Comparison of ENCODE assay signal across 8 cellular contexts in the genomic region with DNA sequence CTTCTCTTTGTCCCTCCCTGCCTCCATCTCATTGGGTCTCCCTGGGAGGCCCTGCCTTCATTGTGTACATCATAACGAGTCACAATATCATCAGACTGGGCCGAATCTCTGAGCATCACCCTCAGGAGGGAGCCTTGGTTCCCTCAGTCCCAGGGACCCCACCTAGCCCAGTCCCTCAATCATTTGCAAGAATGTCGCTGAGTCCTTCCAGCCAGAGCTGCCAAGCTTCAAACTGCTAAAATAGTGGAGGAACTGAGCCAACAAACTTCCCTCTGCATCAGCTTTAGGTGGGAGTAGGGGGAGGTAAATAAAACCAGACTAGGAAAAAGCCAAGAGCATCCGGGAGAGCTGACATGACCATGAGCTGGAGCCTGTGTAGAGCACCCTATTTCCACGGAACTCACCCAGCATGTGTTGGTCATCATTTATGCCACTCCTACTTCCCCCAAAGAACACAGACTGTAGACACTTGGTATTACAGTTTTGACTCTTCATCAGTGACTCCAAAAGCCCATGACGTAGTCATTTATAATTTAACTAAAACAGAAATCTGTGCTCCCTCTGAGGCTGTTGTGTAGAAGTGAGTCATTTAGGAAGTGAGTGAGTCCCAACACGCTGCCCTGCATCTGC. TPM values are rescaled to one million over a fixed set of nuclear protein-coding genes. Genes with fewer than 3 reads are reported as not detected.
DNase-seq lines count a peak whose midpoint lies in the region; ATAC-seq, FAIRE-seq and TF ChIP-seq lines count a peak whose summit lies in the region.

No MANE protein-coding gene starts in this region.

- TF ChIP-seq POLR2A in GM12891 (IDR thresholded peaks at IDR 0.05; ENCODE audit: low read depth, low read length), result no peak
- no peak for TF ChIP-seq POLR2A in heart left ventricle (IDR thresholded peaks at IDR 0.05)

- FAIRE-seq in GM12891 (lab: Jason Lieb, UNC), result no peak

- H3K4me3 ChIP-seq in fibroblast of mammary gland (ENCODE audit: control insufficient read depth, low read depth, low read length), result no peak overlapping the region
- no peak overlapping the region for H3K4me3 ChIP-seq in heart left ventricle

- H3K36me3 ChIP-seq in heart left ventricle, result no peaks in the 10 kb centered on the region

- H3K9me3 ChIP-seq in heart left ventricle, result no peaks in the 10 kb centered on the region

- H3K27ac ChIP-seq in heart left ventricle, result no peak overlapping the region

- H3K27me3 ChIP-seq in heart left ventricle, result no peaks in the 10 kb centered on the region

- no peak for DNase-seq in GM12891 (ENCODE audit: insufficient read length, low spot score)
- peak; percentile 70 for DNase-seq in fibroblast of mammary gland (ENCODE audit: low read depth)
- DNase-seq in COLO829 (ENCODE audit: low spot score), result no peak
- DNase-seq in SIG-M5 treated with dmso at 0.1 percent for 504 hours (lab: John Stamatoyannopoulos, UW; ENCODE audit: unreplicated experiment), result no peak
- DNase-seq in heart left ventricle, result no peak
- no peak for DNase-seq in LoVo (ENCODE audit: low spot score)

- WGBS in heart left ventricle, 4 donors, result 60 to 66% (median 65%) methylated on average over 7 of the region's 7 CpGs

- intact Hi-C loops in heart left ventricle (cut with DNase I), result loop anchor here in 1 of 10 donors (2.0 kb wide), 1 partner anchor 39 kb away; no protein-coding TSS in a partner anchor

- ATAC-seq in GM21515 (IDR thresholded peaks at IDR 0.05; ENCODE audit: unreplicated experiment) (peak; percentile 50), HG03521 (IDR thresholded peaks at IDR 0.05; ENCODE audit: unreplicated experiment) (peak; percentile 50), heart left ventricle (no peak)

- H3K4me1 ChIP-seq in heart left ventricle, result peaks cover 0 to 3% (median 0%) of the 10 kb centered on the region in 12 donors

- TF ChIP-seq CTCF in fibroblast of mammary gland (conservative IDR thresholded peaks at IDR 0.05; ENCODE audit: control insufficient read depth, insufficient read depth, low read depth, low read length), result no peak
- no peak for TF ChIP-seq CTCF in heart left ventricle (IDR thresholded peaks at IDR 0.05)

TF ChIP-seq in GM12891, 5 proteins besides CTCF, POLR2A, EP300 and RAD21:
- TF ChIP-seq SPI1 (IDR thresholded peaks at IDR 0.05; ENCODE audit: low read depth, low read length) (peak; percentile 34; the same call in 1 of the 2 replicates), PAX5 (IDR thresholded peaks at IDR 0.05; ENCODE audit: insufficient read depth, low read length, severe bottlenecking) (no peak), TAF1 (IDR thresholded peaks at IDR 0.05; ENCODE audit: low read depth, low read length) (no peak), POU2F2 (IDR thresholded peaks at IDR 0.05; ENCODE audit: low read depth, low read length) (peak; percentile 49; the same call in 1 of the 2 replicates), POLR2AphosphoS5 (IDR thresholded peaks at IDR 0.05; ENCODE audit: low read depth, low read length) (no peak)

RNA-seq across cellular contexts. Expression of gene IL17A, which starts 28.8 kb away (rescaled TPM):
- polyA plus RNA-seq in GM12891 (2012; ENCODE audit: low read depth, missing spikeins), result not detected
- not detected for total RNA-seq in heart left ventricle
- polyA plus RNA-seq in heart left ventricle, result not detected

Comparison
In these comparisons a context has a peak if more than half of its experiments do, and no peak if none do; other contexts are left out.
1. ATAC-seq: peak in GM21515 (single experiment) and HG03521 (single experiment); none in heart left ventricle (0 of 4).